12 cellular contexts compared by ENCODE assay signal in the genomic region with DNA sequence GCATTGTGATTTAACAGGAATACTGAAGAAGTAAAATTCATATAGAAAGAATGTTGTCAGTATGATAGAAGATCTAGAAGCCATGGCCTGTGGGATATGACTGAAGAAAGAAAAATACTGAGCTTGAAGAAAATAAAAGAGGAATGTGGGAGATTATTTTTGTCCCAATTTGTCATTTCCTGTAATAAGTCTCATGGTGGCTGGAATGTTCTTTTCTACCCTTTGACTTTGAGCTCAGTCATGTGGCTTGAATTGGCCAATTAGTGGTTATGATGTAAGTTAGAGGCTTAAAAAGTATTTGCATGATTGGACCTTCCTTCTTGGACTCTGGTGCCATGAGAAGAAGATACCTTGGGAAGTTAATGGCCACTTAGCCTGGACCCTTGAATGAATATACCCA. TPM values are rescaled to one million over a fixed set of nuclear protein-coding genes. Genes with fewer than 3 reads are reported as not detected.
DNase-seq lines count a peak whose midpoint lies in the region; ATAC-seq, FAIRE-seq and TF ChIP-seq lines count a peak whose summit lies in the region.
"Had no signal": no experiment of that assay in that cellular context is flagged by ENCODE, and none has a peak within 500 bp of the region (broad histone marks: within the 10 kb centered on the region; RNA-seq: fewer than 3 reads in every experiment).

No MANE protein-coding gene starts in this region.

- H3K4me1 ChIP-seq in mammary epithelial cell (ENCODE audit: insufficient read depth, low read length) (peaks cover 6% of the 10 kb centered on the region), breast epithelium (no peaks in the 10 kb centered on the region), upper lobe of right lung (peaks cover 14% of the 10 kb centered on the region)

- H3K36me3 ChIP-seq in mammary epithelial cell (ENCODE audit: insufficient read depth, low read length), result no peaks in the 10 kb centered on the region
- H3K36me3 ChIP-seq in breast epithelium, result no peaks in the 10 kb centered on the region
- no peaks in the 10 kb centered on the region for H3K36me3 ChIP-seq in bronchial epithelial cell (ENCODE audit: control insufficient read depth, insufficient read depth, low read length)
- peaks cover 15% of the 10 kb centered on the region for H3K36me3 ChIP-seq in upper lobe of right lung

- H3K4me3 ChIP-seq in mammary epithelial cell (replicated peaks in 1 of 3; ENCODE audit: insufficient read depth in 1 of 3, low read depth in 2 of 3, low read length in 3 of 3) (no peak overlapping the region), breast epithelium (no peak overlapping the region), bronchial epithelial cell (ENCODE audit: low read depth, low read length) (no peak overlapping the region), upper lobe of right lung (no peak overlapping the region)

- H3K9ac ChIP-seq in mammary epithelial cell (ENCODE audit: insufficient read depth, low read length), result no peak overlapping the region

- H3K9me3 ChIP-seq in mammary epithelial cell (replicated peaks; ENCODE audit: insufficient read depth, low read length) (no peaks in the 10 kb centered on the region), breast epithelium (no peaks in the 10 kb centered on the region), upper lobe of right lung (no peaks in the 10 kb centered on the region)
- H3K9me3 ChIP-seq: neutrophil had no signal

- peak; percentile 56 for ATAC-seq in upper lobe of right lung

- H3K27ac ChIP-seq in mammary epithelial cell (ENCODE audit: insufficient read depth, low read depth, low read length) (no peak overlapping the region), breast epithelium (no peak overlapping the region), upper lobe of right lung (peak overlapping the region; percentile 59)
- H3K27ac ChIP-seq: neutrophil had no signal

- no TSS peak for BruUV-seq in mammary epithelial cell (replicated peaks; lab: Mats Ljungman, UMichigan)

- intact Hi-C loops in mammary epithelial cell (cut with micrococcal nuclease) (no loop called here), breast epithelium (cut with DNase I; ENCODE audit: low total_unique reads) (no loop called here), upper lobe of right lung (cut with DNase I) (no loop called here)

- CTCF ChIA-PET in mammary epithelial cell (lab: Charles Lee; ENCODE audit: low non-redundant PET), result interaction anchor here (0.5 kb wide), 1 partner anchor 90 kb away, joined by 10 read pairs; a partner anchor contains a TSS

- no peaks in the 10 kb centered on the region for H4K20me1 ChIP-seq in mammary epithelial cell (ENCODE audit: insufficient read depth, low read length)

- H3K79me2 ChIP-seq in mammary epithelial cell (ENCODE audit: insufficient read depth, low read length), result no peaks in the 10 kb centered on the region

- in situ Hi-C loops in mammary epithelial cell (cut with MboI; ENCODE audit: low sequenced_read_pairs in 2 of 2), result loop anchor here in 1 of 2 donors (25.0 kb wide), 1 partner anchor 296 kb away; a partner anchor contains a TSS

- TF ChIP-seq POLR2A in breast epithelium (IDR thresholded peaks at IDR 0.05), result no peak

- dilution Hi-C loops in mammary epithelial cell (cut with HindIII; ENCODE audit: low sequenced_read_pairs), result no loop called here

- H2AFZ ChIP-seq in mammary epithelial cell (ENCODE audit: low read depth, low read length), result peak overlapping the region; percentile 49

- no peak for TF ChIP-seq CTCF in mammary epithelial cell (conservative IDR thresholded peaks at IDR 0.05 in 1 of 2, IDR thresholded peaks at IDR 0.05 in 1 of 2; ENCODE audit: extremely low read depth in 1 of 2, insufficient read depth in 1 of 2, low read depth in 1 of 2, low read length in 2 of 2)
- no peak for TF ChIP-seq CTCF in breast epithelium (IDR thresholded peaks at IDR 0.05)
- TF ChIP-seq CTCF in bronchial epithelial cell (IDR thresholded peaks at IDR 0.05; ENCODE audit: insufficient read depth, low read length, severe bottlenecking), result no peak
- no peak for TF ChIP-seq CTCF in upper lobe of right lung (IDR thresholded peaks at IDR 0.05)

- H3K4me2 ChIP-seq in mammary epithelial cell (ENCODE audit: insufficient read depth, low read depth, low read length), result no peak overlapping the region

- H3K27me3 ChIP-seq in mammary epithelial cell (ENCODE audit: insufficient read depth, low read length), result no peaks in the 10 kb centered on the region
- H3K27me3 ChIP-seq in breast epithelium, result no peaks in the 10 kb centered on the region
- no peaks in the 10 kb centered on the region for H3K27me3 ChIP-seq in bronchial epithelial cell (ENCODE audit: control insufficient read depth, insufficient read depth, low read length)
- no peaks in the 10 kb centered on the region for H3K27me3 ChIP-seq in upper lobe of right lung
- H3K27me3 ChIP-seq: neutrophil had no signal

- no peak for FAIRE-seq in bronchial epithelial cell (lab: Jason Lieb, UNC)
- FAIRE-seq: A204.1, TTC549 had no signal

- DNase-seq in mammary epithelial cell (peak; percentile 21), breast epithelium (ENCODE audit: low spot score in 2 of 2) (no peak), bronchial epithelial cell (ENCODE audit: low read depth) (peak; percentile 39), kidney tubule cell (ENCODE audit: low spot score) (peak; percentile 79), upper lobe of right lung (no peak), NCI-H748 (lab: John Stamatoyannopoulos, UW; ENCODE audit: unreplicated experiment) (no peak), cerebellar cortex (ENCODE audit: low spot score) (no peak), HUDEP-2 (lab: John Stamatoyannopoulos, UW; ENCODE audit: unreplicated experiment in 76 of 76) (no peak)
- DNase-seq: NCI-H1105 had no signal

RNA-seq across cellular contexts. Expression of a gene that starts 14.1 kb away (rescaled TPM):
- total RNA-seq in mammary epithelial cell (10 to 100 TPM; 15.8 to 18.4 TPM), breast epithelium (10 to 100 TPM; 21.3 to 26.1 (median 25.6) TPM), bronchial epithelial cell (4.1 and 4.7 TPM in 2 replicates), upper lobe of right lung (20.0 TPM)
- polyA plus RNA-seq in mammary epithelial cell, result 4.9 TPM
- 41.8 TPM for polyA minus RNA-seq in mammary epithelial cell

Comparison
In these comparisons a context has a peak if more than half of its experiments do, and no peak if none do; other contexts are left out.
1. DNase-seq: peak in mammary epithelial cell (single experiment), bronchial epithelial cell (single experiment) and kidney tubule cell (single experiment); none in breast epithelium (0 of 2), upper lobe of right lung (single experiment), NCI-H748 (single experiment), cerebellar cortex (single experiment) and HUDEP-2 (0 of 76).